ENCODE assay signal across 23 cellular contexts in the genomic region with DNA sequence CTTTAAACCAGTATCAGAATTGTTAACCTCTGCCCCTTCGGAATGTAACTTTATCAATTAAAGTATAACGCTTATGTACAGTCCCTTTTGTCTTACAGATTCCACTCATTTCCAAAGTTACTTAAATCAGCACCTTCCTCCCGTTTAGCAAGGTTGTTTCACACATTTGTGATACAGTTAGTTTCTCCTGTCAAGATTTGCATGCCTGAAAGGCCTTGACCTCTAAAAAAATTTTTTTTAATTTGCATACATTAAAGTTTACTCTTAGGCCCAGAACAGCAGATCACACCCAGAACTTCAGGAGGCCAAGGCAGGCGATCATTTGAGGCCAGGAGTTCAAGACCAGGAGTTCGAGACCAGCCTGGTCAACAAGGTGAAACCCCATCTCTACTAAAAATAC.
"Had no signal": no experiment of that assay in that cellular context is flagged by ENCODE, and none has a peak within 500 bp of the region (broad histone marks: within the 10 kb centered on the region; RNA-seq: fewer than 3 reads in every experiment).

No MANE protein-coding gene starts in this region.

- DNase-seq: activated CD4-positive, alpha-beta memory T cell treated with anti-CD3 and anti-CD28 coated beads for 36 hours; activated CD4-positive, alpha-beta T cell treated with anti-CD3 and anti-CD28 coated beads for 1 hour; activated CD4-positive, alpha-beta T cell treated with anti-CD3 and anti-CD28 coated beads, Interleukin-2, amount 10 ng/mL, durations not matched to agents 7 days and 5 days; activated CD8-positive, alpha-beta memory T cell treated with anti-CD3 and anti-CD28 coated beads, Interleukin-2, amount 50 U/mL, for 4 hours; activated gamma-delta T cell; activated naive CD4-positive, alpha-beta T cell treated with anti-CD3 and anti-CD28 coated beads, Interleukin-2, amount 10 ng/mL, durations not matched to agents 7 days and 5 days; activated naive CD8-positive, alpha-beta T cell treated with anti-CD3 and anti-CD28 coated beads for 36 hours; anterior cingulate cortex; central memory CD4-positive, alpha-beta T cell; IMR-90; Kasumi-1; KBM-7; NCI-H1048; NCI-H1417; NCI-H1930; NCI-H2171; NCI-H2227 treated with DMSO at 0.1 percent for 48 hours; NCI-H446 treated with DMSO at 0.1 percent for 48 hours; NCI-H82; RPMI8226; T-cell had no signal

- H3K4me3 Mint-ChIP-seq: activated CD4-positive, alpha-beta memory T cell treated with anti-CD3 and anti-CD28 coated beads for 36 hours; activated CD4-positive, alpha-beta T cell treated with anti-CD3 and anti-CD28 coated beads, Interleukin-2, amount 10 ng/mL, durations not matched to agents 7 days and 5 days; activated naive CD4-positive, alpha-beta T cell treated with anti-CD3 and anti-CD28 coated beads, Interleukin-2, amount 10 ng/mL, durations not matched to agents 7 days and 5 days; activated naive CD8-positive, alpha-beta T cell treated with anti-CD3 and anti-CD28 coated beads for 36 hours; T-cell had no signal

- H3K27me3 Mint-ChIP-seq: activated CD4-positive, alpha-beta memory T cell treated with anti-CD3 and anti-CD28 coated beads for 36 hours; activated CD4-positive, alpha-beta T cell treated with anti-CD3 and anti-CD28 coated beads, Interleukin-2, amount 10 ng/mL, durations not matched to agents 7 days and 5 days; activated naive CD4-positive, alpha-beta T cell treated with anti-CD3 and anti-CD28 coated beads, Interleukin-2, amount 10 ng/mL, durations not matched to agents 7 days and 5 days; activated naive CD8-positive, alpha-beta T cell treated with anti-CD3 and anti-CD28 coated beads for 36 hours; T-cell had no signal

- H3K4me3 ChIP-seq: SK-N-MC had no signal

- H3K27ac Mint-ChIP-seq: activated CD4-positive, alpha-beta memory T cell treated with anti-CD3 and anti-CD28 coated beads for 36 hours; activated CD4-positive, alpha-beta T cell treated with anti-CD3 and anti-CD28 coated beads, Interleukin-2, amount 10 ng/mL, durations not matched to agents 7 days and 5 days; activated naive CD4-positive, alpha-beta T cell treated with anti-CD3 and anti-CD28 coated beads, Interleukin-2, amount 10 ng/mL, durations not matched to agents 7 days and 5 days; activated naive CD8-positive, alpha-beta T cell treated with anti-CD3 and anti-CD28 coated beads for 36 hours; T-cell had no signal

- ATAC-seq: Right ventricle myocardium inferior, T-cell had no signal

- H3K9me3 Mint-ChIP-seq: activated CD4-positive, alpha-beta memory T cell treated with anti-CD3 and anti-CD28 coated beads for 36 hours; activated CD4-positive, alpha-beta T cell treated with anti-CD3 and anti-CD28 coated beads, Interleukin-2, amount 10 ng/mL, durations not matched to agents 7 days and 5 days; activated naive CD4-positive, alpha-beta T cell treated with anti-CD3 and anti-CD28 coated beads, Interleukin-2, amount 10 ng/mL, durations not matched to agents 7 days and 5 days; activated naive CD8-positive, alpha-beta T cell treated with anti-CD3 and anti-CD28 coated beads for 36 hours; T-cell had no signal
